Comparison of ENCODE assay signal across 19 cellular contexts in the genomic region with DNA sequence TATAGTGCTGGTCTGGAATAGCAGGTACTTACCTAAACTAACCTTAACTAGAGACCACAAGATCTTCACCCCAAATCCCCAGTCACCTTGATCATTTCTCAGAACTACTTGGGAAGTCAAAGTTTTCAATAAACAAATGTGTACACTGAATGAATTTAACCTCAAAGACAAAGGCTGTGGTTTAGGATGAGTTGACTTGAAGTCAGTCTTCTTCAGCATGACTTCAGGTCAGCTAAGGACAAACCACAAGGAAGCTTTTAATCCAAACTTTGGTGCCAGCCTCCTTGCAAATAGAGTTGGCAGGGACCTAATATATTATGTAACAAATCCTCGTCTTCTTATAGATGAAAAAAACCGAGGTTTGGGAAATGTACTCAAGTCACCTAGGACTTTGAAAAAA. TPM values are rescaled to one million over a fixed set of nuclear protein-coding genes. Genes with fewer than 3 reads are reported as not detected.
DNase-seq lines count a peak whose midpoint lies in the region; ATAC-seq, FAIRE-seq and TF ChIP-seq lines count a peak whose summit lies in the region.
"Had no signal": no experiment of that assay in that cellular context is flagged by ENCODE, and none has a peak within 500 bp of the region (broad histone marks: within the 10 kb centered on the region; RNA-seq: fewer than 3 reads in every experiment).

No MANE protein-coding gene starts in this region.

- TF ChIP-seq CTCF in RWPE2 (IDR thresholded peaks at IDR 0.05; ENCODE audit: poor library complexity, severe bottlenecking), result no peak
- TF ChIP-seq CTCF in pancreas (IDR thresholded peaks at IDR 0.05), result no peak

- 78 to 81% methylated on average over 2 of the region's 2 CpGs for WGBS in pancreas, 2 donors

- no peaks in the 10 kb centered on the region for H3K27me3 ChIP-seq in RWPE2 (ENCODE audit: insufficient read depth, poor library complexity, severe bottlenecking)
- H3K27me3 ChIP-seq in pancreas, result no peaks in the 10 kb centered on the region

- no peak for FAIRE-seq in pancreas (lab: Jason Lieb, UNC)
- FAIRE-seq: GM12878 had no signal

- H3K4me3 ChIP-seq in RWPE2 (ENCODE audit: severe bottlenecking) (no peak overlapping the region), pancreas (no peak overlapping the region)
- H3K4me3 ChIP-seq: GM12878 had no signal

- intact Hi-C loops in pancreas (cut with DNase I), result no loop called here

- DNase-seq in DMS 273 (lab: John Stamatoyannopoulos, UW; ENCODE audit: unreplicated experiment) (peak; percentile 13), DMS 273 treated with DMSO at 0.1 percent for 48 hours (lab: John Stamatoyannopoulos, UW) (no peak), HT1080 (ENCODE audit: low read depth) (peak; percentile 2), RWPE2 (ENCODE audit: low spot score) (no peak), pons (ENCODE audit: low spot score) (peak; percentile 3), pancreas (no peak), epidermal melanocyte (ENCODE audit: insufficient read length, low spot score) (no peak), NCI-H1092 (lab: John Stamatoyannopoulos, UW) (no peak)
- DNase-seq: AML-193; C1 segment of cervical spinal cord; CD4-positive, alpha-beta T cell; GOT3; HCEC 1CT; HFFc6; KG1 had no signal

- H3K36me3 ChIP-seq in RWPE2 (ENCODE audit: low read depth) (no peaks in the 10 kb centered on the region), pancreas (no peaks in the 10 kb centered on the region)

- H3K27ac ChIP-seq in RWPE2 (ENCODE audit: poor library complexity, severe bottlenecking) (peak overlapping the region; percentile 54), pancreas (no peak overlapping the region)

- H3K9me3 ChIP-seq in RWPE2 (ENCODE audit: severe bottlenecking) (no peaks in the 10 kb centered on the region), pancreas (no peaks in the 10 kb centered on the region)

- H3K4me1 ChIP-seq in RWPE2 (ENCODE audit: insufficient read depth, poor library complexity, severe bottlenecking), result peaks cover 28% of the 10 kb centered on the region
- no peaks in the 10 kb centered on the region for H3K4me1 ChIP-seq in pancreas

- ATAC-seq in RWPE2 (ENCODE audit: low read depth), result no peak
- no peak for ATAC-seq in pancreas
- ATAC-seq: GM12878 had no signal

RNA-seq across cellular contexts. Expression of a gene that starts 21.2 kb away (rescaled TPM):
- total RNA-seq in HT1080 (2014; rRNA removed; shearing (Covaris generic)), result 0.13 TPM in 1 of 2 replicates, not detected in the other
- not detected in 2 replicates for polyA plus RNA-seq in HT1080 (2015; cell fraction: cytosol; rRNA removed)
- polyA plus RNA-seq in HT1080 (2015; cell fraction: nucleus; rRNA removed), result not detected in 2 replicates
- not detected for total RNA-seq in pancreas
- not detected for polyA plus RNA-seq in pancreas
- total RNA-seq: CD4-positive, alpha-beta T cell; Daoy; GM12878; HFFc6; HT-29 had no signal
- polyA plus RNA-seq: GM12878, IgD-negative memory B cell had no signal

Comparison
In these comparisons a context has a peak if more than half of its experiments do, and no peak if none do; other contexts are left out.
1. DNase-seq: peak in DMS 273 (single experiment), HT1080 (single experiment) and pons (single experiment); none in DMS 273 treated with DMSO at 0.1 percent for 48 hours (single experiment), RWPE2 (single experiment), pancreas (0 of 6), epidermal melanocyte (single experiment) and NCI-H1092 (single experiment).